ENCODE assay signal across 8 cellular contexts in genomic region chr10:31745612-31746376, GRCh38.
A peak's percentile ranks its signal among the peaks of the same experiment; 100 is the strongest.
DNase-seq lines count a peak whose midpoint lies in the region; ATAC-seq lines count a peak whose summit lies in the region.

No MANE protein-coding gene starts in this region.

- H3K27ac ChIP-seq in GM23248, result peak overlapping the region; percentile 88

- peaks cover 34% of the 10 kb centered on the region for H3K4me1 ChIP-seq in GM23248 (ENCODE audit: insufficient read depth)

- H3K9me3 ChIP-seq in GM23248 (ENCODE audit: low read depth), result no peaks in the 10 kb centered on the region

- H3K79me2 ChIP-seq in GM23248 (ENCODE audit: insufficient read depth), result no peaks in the 10 kb centered on the region

- 42 to 46% methylated on average over 9 of the region's 9 CpGs for WGBS in GM23248 (ENCODE audit: low coverage in 1 of 2, low lambda C conversion rate in 2 of 2, missing lambda C conversion rate in 2 of 2), 2 experiments

- DNase-seq in GM23248 (peak; percentile 98), SK-MEL-5 (ENCODE audit: low read depth, low spot score) (peak; percentile 57), dedifferentiated amniotic fluid mesenchymal stem cell (ENCODE audit: extremely low spot score) (peak; percentile 55), globus pallidus (ENCODE audit: low spot score) (no peak), NCI-H2029 treated with DMSO at 0.1 percent for 48 hours (lab: John Stamatoyannopoulos, UW) (no peak)
- peak; percentile 41 to 51 for DNase-seq in stimulated activated CD4-positive, alpha-beta T cell treated with anti-CD3 and anti-CD28 coated beads, Interleukin-2, amount 100 ng/mL, for 24 hours

- H2AFZ ChIP-seq in GM23248, result no peak overlapping the region

- peak overlapping the region; percentile 48 for H3K9ac ChIP-seq in GM23248

- no peaks in the 10 kb centered on the region for H3K27me3 ChIP-seq in GM23248 (replicated peaks; ENCODE audit: insufficient read depth)

- H3K36me3 ChIP-seq in GM23248 (ENCODE audit: low read depth), result no peaks in the 10 kb centered on the region

- H3F3A ChIP-seq in GM23248 (ENCODE audit: insufficient read depth), result peaks cover 28% of the 10 kb centered on the region

- peaks cover 5% of the 10 kb centered on the region; the same call in 1 of the 2 replicates for H3K9me2 ChIP-seq in GM23248 (ENCODE audit: insufficient read depth)

- ATAC-seq in GM18511 (IDR thresholded peaks at IDR 0.05; ENCODE audit: unreplicated experiment), result no peak
- no peak for ATAC-seq in GM18868 (IDR thresholded peaks at IDR 0.05; ENCODE audit: unreplicated experiment)

- H3K4me2 ChIP-seq in GM23248 (ENCODE audit: unreplicated experiment), result peak overlapping the region; percentile 9

- H3K4me3 ChIP-seq in GM23248, result no peak overlapping the region

- in situ Hi-C loops in GM23248 (cut with MboI), result no loop called here
- in situ Hi-C loops in SK-MEL-5 (cut with HindIII; ENCODE audit: low pct_unique_long_range_greater_than_20kb, low sequenced_read_pairs), result no loop called here

- H4K20me1 ChIP-seq in GM23248 (ENCODE audit: insufficient read depth), result no peaks in the 10 kb centered on the region

Comparison
In these comparisons a context has a peak if more than half of its experiments do, and no peak if none do; other contexts are left out.
1. DNase-seq: peak in GM23248 (single experiment), SK-MEL-5 (single experiment), dedifferentiated amniotic fluid mesenchymal stem cell (single experiment) and stimulated activated CD4-positive, alpha-beta T cell treated with anti-CD3 and anti-CD28 coated beads, Interleukin-2, amount 100 ng/mL, for 24 hours (2 of 2); none in globus pallidus (single experiment) and NCI-H2029 treated with DMSO at 0.1 percent for 48 hours (single experiment).